12 cellular contexts compared by ENCODE assay signal in genomic region chr3:40192628-40193027, GRCh38.
DNase-seq lines count a peak whose midpoint lies in the region; ATAC-seq, FAIRE-seq and TF ChIP-seq lines count a peak whose summit lies in the region.
"Had no signal": no experiment of that assay in that cellular context is flagged by ENCODE, and none has a peak within 500 bp of the region (broad histone marks: within the 10 kb centered on the region; RNA-seq: fewer than 3 reads in every experiment).

No MANE protein-coding gene starts in this region.

- H3K36me3 Mint-ChIP-seq in GM23338 (ENCODE audit: low read depth) = no peaks in the 10 kb centered on the region
- H3K36me3 Mint-ChIP-seq: CD14-positive monocyte, T-cell had no signal

- H3K9me3 ChIP-seq in PC-3 (ENCODE audit: low read length) = no peaks in the 10 kb centered on the region

- H3F3A ChIP-seq in GM23338 (replicated peaks; ENCODE audit: low read depth) = no peaks in the 10 kb centered on the region
- H3F3A ChIP-seq in PC-3 (ENCODE audit: low read length, unreplicated experiment) = no peaks in the 10 kb centered on the region

- CTCF ChIA-PET in PC-3 (lab: Charles Lee) = interaction anchor here (2.4 kb wide), 1 partner anchor 125 kb away, joined by 10 read pairs; no protein-coding TSS in a partner anchor

- no peaks in the 10 kb centered on the region for H3K36me3 ChIP-seq in GM23338 (ENCODE audit: insufficient read depth)
- no peaks in the 10 kb centered on the region for H3K36me3 ChIP-seq in PC-3 (ENCODE audit: low read depth, low read length)
- H3K36me3 ChIP-seq in bronchial epithelial cell (ENCODE audit: control insufficient read depth, insufficient read depth, low read length) = no peaks in the 10 kb centered on the region

- H3K9me2 ChIP-seq in GM23338 (ENCODE audit: insufficient read depth) (no peaks in the 10 kb centered on the region), PC-3 (replicated peaks; ENCODE audit: low read length) (no peaks in the 10 kb centered on the region)

- no peak overlapping the region for H3K9ac ChIP-seq in PC-3 (ENCODE audit: low read length)

- H3K27me3 ChIP-seq in GM23338 (ENCODE audit: insufficient read depth) = no peaks in the 10 kb centered on the region
- peaks cover 27% of the 10 kb centered on the region for H3K27me3 ChIP-seq in PC-3 (ENCODE audit: low read length)
- H3K27me3 ChIP-seq in bronchial epithelial cell (ENCODE audit: control insufficient read depth, insufficient read depth, low read length) = peaks cover 2% of the 10 kb centered on the region

- no peaks in the 10 kb centered on the region for H3K9me3 Mint-ChIP-seq in GM23338
- H3K9me3 Mint-ChIP-seq: T-cell had no signal

- H4K20me1 ChIP-seq in GM23338 (replicated peaks; ENCODE audit: insufficient read depth) = no peaks in the 10 kb centered on the region
- H4K20me1 ChIP-seq in PC-3 (ENCODE audit: low read length) = no peaks in the 10 kb centered on the region

- TF ChIP-seq CTCF in GM23338 (conservative IDR thresholded peaks at IDR 0.05; ENCODE audit: low read depth in 2 of 2) (no peak), PC-3 (conservative IDR thresholded peaks at IDR 0.05; ENCODE audit: low read depth, low read length) (no peak), bronchial epithelial cell (IDR thresholded peaks at IDR 0.05; ENCODE audit: insufficient read depth, low read length, severe bottlenecking) (no peak)

- POLR2A ChIA-PET in PC-3 (lab: Charles Lee; ENCODE audit: unreplicated experiment) = no interaction called here

- no peak overlapping the region for H3K4me3 ChIP-seq in GM23338
- H3K4me3 ChIP-seq in PC-3 (ENCODE audit: low read length) = no peak overlapping the region
- no peak overlapping the region for H3K4me3 ChIP-seq in bronchial epithelial cell (ENCODE audit: low read depth, low read length)

- no peaks in the 10 kb centered on the region for H3K27me3 Mint-ChIP-seq in GM23338 (ENCODE audit: insufficient read depth, low read depth, poor library complexity)
- H3K27me3 Mint-ChIP-seq: T-cell had no signal

- intact Hi-C loops in PC-3 (cut with micrococcal nuclease) = loop anchor here (1.0 to 10.0 kb wide), 2 partner anchors 125 to 1692 kb away; no protein-coding TSS in a partner anchor

- H2AFZ ChIP-seq in GM23338 (peak overlapping the region; percentile 80), PC-3 (ENCODE audit: low read length) (peak overlapping the region; percentile 8; the same call in 1 of the 2 replicates)

- DNase-seq in GM23338 (ENCODE audit: low spot score) (peak; percentile 66), PC-3 (peak; percentile 34), bronchial epithelial cell (ENCODE audit: low read depth) (peak; percentile 20), iPS-NIHi11 (ENCODE audit: low spot score) (peak; percentile 23), inferior parietal cortex (ENCODE audit: extremely low spot score) (no peak)
- DNase-seq: NCI-H187 treated with DMSO at 0.1 percent for 48 hours; NK-92 treated with Interleukin-12 subunit alpha and Interleukin-12 subunit beta, amount 100 ng/mL, for 24 hours had no signal

- no TSS peak for BruUV-seq in PC-3 (replicated peaks; lab: Mats Ljungman, UMichigan)

- H3K27ac ChIP-seq in GM23338 (ENCODE audit: low read depth) (no peak overlapping the region), PC-3 (ENCODE audit: low read length) (no peak overlapping the region)

- H3K79me2 ChIP-seq in GM23338 (replicated peaks; ENCODE audit: insufficient read depth) (no peaks in the 10 kb centered on the region), PC-3 (ENCODE audit: low read length) (no peaks in the 10 kb centered on the region)

- FAIRE-seq in bronchial epithelial cell (lab: Jason Lieb, UNC) = no peak

- peak overlapping the region; percentile 71 for H3K27ac Mint-ChIP-seq in GM23338
- H3K27ac Mint-ChIP-seq: CD14-positive monocyte, T-cell had no signal

- ATAC-seq in GM23338 = peak; percentile 83
- ATAC-seq in PC-3 = peak; percentile 50; the same call in 1 of the 2 replicates
- ATAC-seq in HG03469 (IDR thresholded peaks at IDR 0.05; ENCODE audit: unreplicated experiment) = no peak
- no peak for ATAC-seq in HG03460 (IDR thresholded peaks at IDR 0.05; ENCODE audit: unreplicated experiment)
- no peak for ATAC-seq in GM21717 (IDR thresholded peaks at IDR 0.05; ENCODE audit: unreplicated experiment)

- H3K4me1 ChIP-seq in GM23338 (ENCODE audit: insufficient read depth) (peaks cover 7% of the 10 kb centered on the region; the same call in 1 of the 2 replicates), PC-3 (ENCODE audit: insufficient read depth, low read length) (no peaks in the 10 kb centered on the region)

- H3K4me2 ChIP-seq in GM23338 (no peak overlapping the region; the same call in 1 of the 2 replicates), PC-3 (ENCODE audit: low read length) (peak overlapping the region; percentile 3; the same call in 1 of the 2 replicates)

- H3K4me3 Mint-ChIP-seq in GM23338 = no peak overlapping the region
- H3K4me3 Mint-ChIP-seq: CD14-positive monocyte, T-cell had no signal

- peaks cover 9% of the 10 kb centered on the region; the same call in 2 of the 3 replicates for H3K4me1 Mint-ChIP-seq in GM23338
- H3K4me1 Mint-ChIP-seq: CD14-positive monocyte, T-cell had no signal

TF ChIP-seq in GM23338, 12 proteins besides CTCF, POLR2A, EP300 and RAD21:
- TF ChIP-seq REST (IDR thresholded peaks at IDR 0.05; ENCODE audit: unreplicated experiment) (no peak), EZH2phosphoT487 (IDR thresholded peaks at IDR 0.05; ENCODE audit: unreplicated experiment) (no peak), ZNF331 (CRISPR knock-in tag; IDR thresholded peaks at IDR 0.05; ENCODE audit: low read depth) (no peak), NANOG (IDR thresholded peaks at IDR 0.05; ENCODE audit: borderline replicate concordance) (no peak), JUNB (IDR thresholded peaks at IDR 0.05; ENCODE audit: unreplicated experiment) (no peak), CREB1 (CRISPR knock-in tag; IDR thresholded peaks at IDR 0.05; ENCODE audit: low read depth) (no peak), ETS1 (IDR thresholded peaks at IDR 0.05) (no peak), POLR2AphosphoS5 (IDR thresholded peaks at IDR 0.05; ENCODE audit: low read depth) (no peak), STAT1 (IDR thresholded peaks at IDR 0.05; ENCODE audit: unreplicated experiment) (no peak)

Comparison
In these comparisons a context has a peak if more than half of its experiments do, and no peak if none do; other contexts are left out.
1. ATAC-seq: peak in GM23338 (single experiment) and PC-3 (single experiment); none in HG03469 (single experiment), HG03460 (single experiment) and GM21717 (single experiment).